In the genomic region with DNA sequence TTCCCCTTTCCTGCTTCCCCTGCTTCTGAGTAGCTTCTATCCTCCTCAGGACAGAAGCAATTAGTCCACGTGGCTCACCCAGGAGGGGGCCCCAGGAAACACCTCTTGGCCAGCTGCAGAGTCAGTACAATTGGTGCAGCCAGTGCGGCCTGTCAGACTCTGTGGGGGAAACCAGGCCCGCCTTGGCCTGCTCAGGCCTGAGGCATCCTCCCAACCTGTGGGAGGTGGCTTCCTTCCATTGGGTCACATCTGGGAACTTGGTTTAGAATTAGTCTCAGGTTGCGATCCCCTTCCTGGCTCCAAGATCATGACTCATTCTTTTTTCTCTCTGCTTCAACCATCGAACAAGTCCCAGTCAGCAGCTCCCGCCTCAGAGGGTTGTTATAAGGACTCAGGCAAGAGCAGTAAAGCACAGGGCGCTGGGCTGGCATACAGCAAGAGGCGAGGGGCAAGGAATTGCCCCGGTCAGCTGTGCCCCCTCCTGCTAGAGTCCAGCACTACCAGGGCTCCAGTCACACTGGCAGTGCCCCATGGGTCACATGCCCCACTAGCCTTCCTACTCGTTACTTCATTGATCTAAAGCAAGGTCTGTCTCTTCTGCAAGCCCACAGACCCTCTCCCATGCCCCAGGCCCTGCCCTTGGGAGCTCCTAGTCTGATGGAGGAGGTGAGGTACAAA, we compare ENCODE assay signal across 12 cellular contexts. TPM values are rescaled to one million over a fixed set of nuclear protein-coding genes. Genes with fewer than 3 reads are reported as not detected.
DNase-seq lines count a peak whose midpoint lies in the region; ATAC-seq and TF ChIP-seq lines count a peak whose summit lies in the region.
"Had no signal": no experiment of that assay in that cellular context is flagged by ENCODE, and none has a peak within 500 bp of the region (broad histone marks: within the 10 kb centered on the region; RNA-seq: fewer than 3 reads in every experiment).

No MANE protein-coding gene starts in this region.

- no peak for TF ChIP-seq CTCF in spleen (IDR thresholded peaks at IDR 0.05 in 8 of 11, conservative IDR thresholded peaks at IDR 0.05 in 3 of 11)

- no peak overlapping the region for H3K27ac ChIP-seq in spleen
- H3K27ac ChIP-seq: lower lobe of right lung, upper lobe of right lung had no signal

- ATAC-seq in HG02884 (IDR thresholded peaks at IDR 0.05; ENCODE audit: unreplicated experiment), result no peak
- ATAC-seq: lower lobe of right lung, T-helper 17 cell, upper lobe of right lung had no signal

- DNase-seq in GF-D8 (lab: John Stamatoyannopoulos, UW), result peak; percentile 96
- peak; percentile 87 for DNase-seq in M059J (ENCODE audit: low read depth)
- peak; percentile 13 for DNase-seq in amniotic epithelial cell (ENCODE audit: low read depth)
- peak; percentile 71 for DNase-seq in kidney tubule cell (ENCODE audit: low spot score)
- DNase-seq in spleen, result no peak
- no peak for DNase-seq in NCI-H2196 treated with DMSO at 0.1 percent for 48 hours (lab: John Stamatoyannopoulos, UW; ENCODE audit: unreplicated experiment)
- no peak for DNase-seq in SHP77 treated with DMSO at 0.1 percent for 48 hours (lab: John Stamatoyannopoulos, UW)
- DNase-seq: lower lobe of right lung, T-helper 17 cell, upper lobe of right lung had no signal

- H3K27me3 ChIP-seq in spleen (replicated peaks in 1 of 7), result peaks cover 0 to 4% (median under 1%) of the 10 kb centered on the region in 7 donors

- WGBS in spleen, 5 donors, result 57 to 65% (median 60%) methylated on average over 10 of the region's 10 CpGs

- H3K4me3 ChIP-seq in spleen, result no peak overlapping the region
- H3K4me3 ChIP-seq: lower lobe of right lung, upper lobe of right lung had no signal

- H3K4me1 ChIP-seq in spleen, result peaks cover 0 to 7% (median 0%) of the 10 kb centered on the region in 6 donors
- H3K4me1 ChIP-seq: lower lobe of right lung, upper lobe of right lung had no signal

- no peak for TF ChIP-seq POLR2A in spleen (IDR thresholded peaks at IDR 0.05)

- intact Hi-C loops in spleen (cut with DNase I; ENCODE audit: low total_unique reads), result no loop called here

- H3K9me3 ChIP-seq in spleen, result no peaks in the 10 kb centered on the region
- H3K9me3 ChIP-seq: lower lobe of right lung, upper lobe of right lung had no signal

- H3K36me3 ChIP-seq in spleen, result no peaks in the 10 kb centered on the region
- H3K36me3 ChIP-seq: lower lobe of right lung, upper lobe of right lung had no signal

RNA-seq across cellular contexts. Expression of gene EPX, which starts 8.1 kb away (rescaled TPM):
- not detected in 2 replicates for total RNA-seq in M059J (2014; rRNA removed; shearing (Covaris generic))
- 1 to 10 TPM in 5 of 7 donors, under 1 TPM in 1, not detected in 1; 0.86 to 3.9 (median 2.4) TPM for total RNA-seq in spleen
- under 1 TPM; 0.24 to 0.41 (median 0.26) TPM for polyA plus RNA-seq in spleen
- total RNA-seq: lower lobe of right lung, progenitor cell of endocrine pancreas, T-helper 17 cell, upper lobe of right lung had no signal

RNA-seq across cellular contexts. Expression of gene OR4D2, which starts 17.7 kb away (rescaled TPM):
- total RNA-seq in M059J (2014; rRNA removed; shearing (Covaris generic)), result not detected in 2 replicates
- not detected for total RNA-seq in spleen
- polyA plus RNA-seq in spleen, result not detected
- total RNA-seq: lower lobe of right lung, progenitor cell of endocrine pancreas, T-helper 17 cell, upper lobe of right lung had no signal

RNA-seq across cellular contexts. Expression of gene MKS1, which starts 34.6 kb away (rescaled TPM):
- 8.1 and 13.8 TPM in 2 replicates for total RNA-seq in M059J (2014; rRNA removed; shearing (Covaris generic))
- total RNA-seq in spleen, result 10 to 100 TPM; 11.5 to 17.1 (median 13.7) TPM
- polyA plus RNA-seq in spleen, result 10 to 100 TPM in 1 of 3 donors, 1 to 10 TPM in 2; 8.1 to 10.4 (median 9.5) TPM

RNA-seq across cellular contexts. Expression of gene OR4D1, which starts 36.3 kb away (rescaled TPM):
- total RNA-seq in M059J (2014; rRNA removed; shearing (Covaris generic)), result not detected in 2 replicates
- total RNA-seq in spleen, result under 1 TPM in 6 of 7 donors, not detected in 1; 0.09 to 0.46 (median 0.27) TPM
- under 1 TPM; 0.13 to 0.23 (median 0.19) TPM for polyA plus RNA-seq in spleen
- total RNA-seq: lower lobe of right lung, progenitor cell of endocrine pancreas, upper lobe of right lung had no signal

RNA-seq across cellular contexts. Expression of gene LPO, which starts 53.9 kb away (rescaled TPM):
- not detected in 2 replicates for total RNA-seq in M059J (2014; rRNA removed; shearing (Covaris generic))
- total RNA-seq in spleen, result not detected
- polyA plus RNA-seq in spleen, result under 1 TPM; 0.02 to 0.10 (median 0.06) TPM
- total RNA-seq: lower lobe of right lung, progenitor cell of endocrine pancreas, upper lobe of right lung had no signal

Comparison
In these comparisons a context has a peak if more than half of its experiments do, and no peak if none do; other contexts are left out.
1. DNase-seq: peak in GF-D8 (single experiment), M059J (single experiment), amniotic epithelial cell (single experiment) and kidney tubule cell (single experiment); none in spleen (single experiment), NCI-H2196 treated with DMSO at 0.1 percent for 48 hours (single experiment) and SHP77 treated with DMSO at 0.1 percent for 48 hours (single experiment).